Comparison of ENCODE assay signal across 21 cellular contexts in the genomic region with DNA sequence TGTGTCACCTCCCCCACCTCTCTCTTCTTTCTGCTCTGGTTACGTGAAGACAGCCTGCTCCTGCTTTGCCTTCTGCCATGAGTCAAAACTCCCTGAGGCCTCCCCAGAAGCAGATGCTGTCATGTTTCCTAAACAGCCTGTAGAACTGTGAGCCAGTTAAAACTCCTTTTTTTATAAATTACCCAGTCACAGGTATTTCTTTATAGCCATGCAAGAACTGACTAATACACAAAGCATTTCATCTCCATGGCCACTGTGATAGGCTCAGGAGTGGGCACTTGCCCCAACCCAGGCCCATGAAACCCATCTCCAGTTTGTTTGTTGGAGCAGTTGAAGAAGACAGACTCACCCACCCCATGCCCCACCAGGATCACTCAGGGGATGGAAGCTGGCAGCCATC.
A peak's percentile ranks its signal among the peaks of the same experiment; 100 is the strongest.
DNase-seq lines count a peak whose midpoint lies in the region; ATAC-seq and TF ChIP-seq lines count a peak whose summit lies in the region.
"Had no signal": no experiment of that assay in that cellular context is flagged by ENCODE, and none has a peak within 500 bp of the region (broad histone marks: within the 10 kb centered on the region; RNA-seq: fewer than 3 reads in every experiment).

No MANE protein-coding gene starts in this region.

- no peak for TF ChIP-seq POLR2A in thyroid gland (IDR thresholded peaks at IDR 0.05)

- H3K27me3 Mint-ChIP-seq in nephron (ENCODE audit: low read depth) = peaks cover 12% of the 10 kb centered on the region
- H3K27me3 Mint-ChIP-seq: activated naive CD4-positive, alpha-beta T cell treated with anti-CD3 and anti-CD28 coated beads, Interleukin-2, amount 10 ng/mL, durations not matched to agents 7 days and 5 days had no signal

- no peaks in the 10 kb centered on the region for H3K9me3 ChIP-seq in thyroid gland

- DNase-seq in AG20443 (ENCODE audit: low spot score) (peak; percentile 29), epithelial cell of proximal tubule (ENCODE audit: low read depth) (peak; percentile 72), thyroid gland (no peak), sciatic nerve (ENCODE audit: low spot score) (no peak), NCI-H526 treated with DMSO at 0.1 percent for 48 hours (lab: John Stamatoyannopoulos, UW) (no peak)
- peak; percentile 32 for DNase-seq in Jurkat, Clone E6-1 (ENCODE audit: low read depth, low spot score)
- no peak for DNase-seq in effector CD4-positive, alpha-beta T cell
- DNase-seq: activated CD4-positive, alpha-beta T cell treated with anti-CD3 and anti-CD28 coated beads for 4 hours; activated naive CD4-positive, alpha-beta T cell treated with anti-CD3 and anti-CD28 coated beads, Interleukin-2, amount 10 ng/mL, durations not matched to agents 7 days and 5 days; amniotic stem cell; kidney; MV-4-11; NCI-H1694 treated with DMSO at 0.1 percent for 48 hours; NCI-H526; nucleus accumbens; stimulated activated CD4-positive, alpha-beta T cell treated with anti-CD3 and anti-CD28 coated beads, Interleukin-1b, Interleukin-23, amount 100 ng/mL, for 48 hours had no signal

- H3K36me3 Mint-ChIP-seq in nephron (ENCODE audit: low read depth) = no peaks in the 10 kb centered on the region
- H3K36me3 Mint-ChIP-seq: activated naive CD4-positive, alpha-beta T cell treated with anti-CD3 and anti-CD28 coated beads, Interleukin-2, amount 10 ng/mL, durations not matched to agents 7 days and 5 days; CD14-positive monocyte had no signal

- H3K36me3 ChIP-seq in thyroid gland = no peaks in the 10 kb centered on the region

- no peaks in the 10 kb centered on the region for H3K4me1 ChIP-seq in thyroid gland

- no peak overlapping the region for H3K4me3 ChIP-seq in Jurkat, Clone E6-1 (ENCODE audit: low read length)
- H3K4me3 ChIP-seq in epithelial cell of proximal tubule (ENCODE audit: low read depth, low read length) = no peak overlapping the region
- no peak overlapping the region for H3K4me3 ChIP-seq in thyroid gland (replicated peaks in 1 of 3)
- H3K4me3 ChIP-seq: GM23338, skin epidermis had no signal

- H3K4me1 Mint-ChIP-seq in nephron = peaks cover 29% of the 10 kb centered on the region
- H3K4me1 Mint-ChIP-seq: activated naive CD4-positive, alpha-beta T cell treated with anti-CD3 and anti-CD28 coated beads, Interleukin-2, amount 10 ng/mL, durations not matched to agents 7 days and 5 days; CD14-positive monocyte had no signal

- peak overlapping the region; percentile 76 to 89 (median 88) for H3K27ac Mint-ChIP-seq in nephron
- H3K27ac Mint-ChIP-seq: activated naive CD4-positive, alpha-beta T cell treated with anti-CD3 and anti-CD28 coated beads, Interleukin-2, amount 10 ng/mL, durations not matched to agents 7 days and 5 days; CD14-positive monocyte; GM23338 had no signal

- no peaks in the 10 kb centered on the region for H3K27me3 ChIP-seq in thyroid gland

- no peak overlapping the region for H3K27ac ChIP-seq in thyroid gland
- H3K27ac ChIP-seq: KMS-11, skin epidermis had no signal

- WGBS in thyroid gland, 2 donors = 50 to 89% methylated on average over 1 of the region's 1 CpG

- intact Hi-C loops in thyroid gland (cut with DNase I) = no loop called here
- intact Hi-C loops in sciatic nerve (cut with DNase I) = no loop called here

- peaks cover 11% of the 10 kb centered on the region for H3K9me3 Mint-ChIP-seq in nephron

- ATAC-seq in sciatic nerve = no peak
- ATAC-seq: GM23338 had no signal

- H3K4me3 Mint-ChIP-seq in nephron = no peak overlapping the region
- H3K4me3 Mint-ChIP-seq: activated naive CD4-positive, alpha-beta T cell treated with anti-CD3 and anti-CD28 coated beads, Interleukin-2, amount 10 ng/mL, durations not matched to agents 7 days and 5 days; CD14-positive monocyte; GM23338 had no signal

- no peak for TF ChIP-seq CTCF in epithelial cell of proximal tubule (conservative IDR thresholded peaks at IDR 0.05; ENCODE audit: low read depth, low read length)
- no peak for TF ChIP-seq CTCF in nephron (IDR thresholded peaks at IDR 0.05; ENCODE audit: unreplicated experiment in 3 of 3)
- no peak for TF ChIP-seq CTCF in thyroid gland (IDR thresholded peaks at IDR 0.05)

Comparison
In these comparisons a context has a peak if more than half of its experiments do, and no peak if none do; other contexts are left out.
1. DNase-seq: peak in AG20443 (single experiment), Jurkat, Clone E6-1 (single experiment) and epithelial cell of proximal tubule (single experiment); none in effector CD4-positive, alpha-beta T cell (single experiment), thyroid gland (0 of 2), sciatic nerve (single experiment) and NCI-H526 treated with DMSO at 0.1 percent for 48 hours (single experiment).